In the genomic region with DNA sequence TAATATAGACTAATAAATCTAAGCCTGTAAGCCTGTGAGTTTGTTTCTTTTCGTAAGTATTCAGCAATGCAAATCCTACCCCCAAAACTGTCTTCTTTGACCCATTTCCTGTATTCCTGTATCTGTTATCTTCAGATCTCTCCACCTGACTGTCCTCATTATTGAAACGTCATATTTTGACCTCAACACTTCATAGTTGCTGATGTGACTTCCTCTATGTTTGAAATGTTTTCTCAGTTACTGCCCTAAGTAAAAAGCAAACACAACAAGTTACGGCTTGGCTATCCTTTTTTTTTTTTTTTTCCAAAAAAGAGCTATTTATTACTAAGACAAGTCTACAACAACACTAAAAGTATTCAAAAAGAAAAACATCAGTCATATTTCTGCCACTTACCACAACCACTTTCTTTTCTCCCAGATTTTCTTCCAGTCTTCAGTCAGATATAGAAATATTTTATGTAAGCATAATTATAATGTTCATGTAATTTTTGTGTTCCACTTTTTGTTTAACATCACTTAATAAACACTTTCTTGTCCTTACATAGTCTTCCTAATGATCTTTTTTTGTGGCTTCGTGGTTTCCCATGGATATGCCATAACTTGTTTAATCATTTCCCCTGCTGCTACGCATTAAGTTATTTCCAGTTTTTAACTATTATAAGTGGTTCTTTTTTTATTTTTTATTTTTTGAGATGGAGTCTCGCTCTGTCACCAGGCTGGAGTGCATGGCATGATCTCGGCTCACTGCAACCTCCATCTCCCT, we compare ENCODE assay signal across 9 cellular contexts. TPM values are rescaled to one million over a fixed set of nuclear protein-coding genes. Genes with fewer than 3 reads are reported as not detected.
DNase-seq lines count a peak whose midpoint lies in the region; ATAC-seq and FAIRE-seq lines count a peak whose summit lies in the region.
"Had no signal": no experiment of that assay in that cellular context is flagged by ENCODE, and none has a peak within 500 bp of the region (broad histone marks: within the 10 kb centered on the region; RNA-seq: fewer than 3 reads in every experiment).

No MANE protein-coding gene starts in this region.

- no peaks in the 10 kb centered on the region for H3K27me3 ChIP-seq in SJCRH30
- H3K27me3 ChIP-seq: colonic mucosa had no signal

- H3K4me3 ChIP-seq in SJCRH30: no peak overlapping the region; the same call in 1 of the 2 replicates
- H3K4me3 ChIP-seq in skin epidermis: no peak overlapping the region
- H3K4me3 ChIP-seq: colonic mucosa, lung had no signal

- peak overlapping the region; percentile 70 for H3K27ac ChIP-seq in SJCRH30
- H3K27ac ChIP-seq in skin epidermis: peak overlapping the region in 12 of 21 experiments; percentile 1 to 96 (median 47)
- H3K27ac ChIP-seq: colonic mucosa had no signal

- ATAC-seq in HG02938 (IDR thresholded peaks at IDR 0.05; ENCODE audit: unreplicated experiment) (peak; percentile 66), GM19397 (IDR thresholded peaks at IDR 0.05; ENCODE audit: unreplicated experiment) (no peak)

- H3K9me3 ChIP-seq in SJCRH30 (replicated peaks): peaks cover 10% of the 10 kb centered on the region; the same call in 1 of the 2 replicates
- H3K9me3 ChIP-seq: colonic mucosa had no signal

- no peaks in the 10 kb centered on the region for H3K36me3 ChIP-seq in SJCRH30
- H3K36me3 ChIP-seq: colonic mucosa had no signal

- peak; percentile 33 for FAIRE-seq in GM19239 (lab: Jason Lieb, UNC)

- no peak for DNase-seq in GM19239 (ENCODE audit: insufficient read length, low spot score)
- DNase-seq in SJCRH30: no peak
- DNase-seq in hypothalamus (lab: John Stamatoyannopoulos, UW): no peak
- DNase-seq in SKM-1 (lab: John Stamatoyannopoulos, UW; ENCODE audit: unreplicated experiment): no peak
- DNase-seq: colonic mucosa had no signal

- H3K4me1 ChIP-seq in SJCRH30: peaks cover 56% of the 10 kb centered on the region

RNA-seq across cellular contexts. Expression of gene EML4, which starts 44.9 kb away (rescaled TPM):
- 117 and 128 TPM in 2 replicates for total RNA-seq in SJCRH30 (2014; rRNA removed; shearing (Covaris generic))
